Comparison of ENCODE assay signal across 23 cellular contexts in genomic region chr15:27564656-27565055, GRCh38.
DNase-seq lines count a peak whose midpoint lies in the region; ATAC-seq, FAIRE-seq and TF ChIP-seq lines count a peak whose summit lies in the region.
"Had no signal": no experiment of that assay in that cellular context is flagged by ENCODE, and none has a peak within 500 bp of the region (broad histone marks: within the 10 kb centered on the region; RNA-seq: fewer than 3 reads in every experiment).

No MANE protein-coding gene starts in this region.

- H3K27ac Mint-ChIP-seq in CD4-positive, alpha-beta T cell = no peak overlapping the region
- peak overlapping the region; percentile 41 for H3K27ac Mint-ChIP-seq in astrocyte (ENCODE audit: unreplicated experiment)
- H3K27ac Mint-ChIP-seq in CD8-positive, alpha-beta T cell = no peak overlapping the region
- H3K27ac Mint-ChIP-seq: B cell; CD4-positive, alpha-beta memory T cell had no signal

- H2AFZ ChIP-seq in astrocyte (ENCODE audit: low read depth, low read length) = no peak overlapping the region
- no peak overlapping the region for H2AFZ ChIP-seq in mesenchymal stem cell (ENCODE audit: low read depth, low read length)
- H2AFZ ChIP-seq in neuronal stem cell (ENCODE audit: low read length) = no peak overlapping the region

- peak overlapping the region; percentile 11 for H3K27ac ChIP-seq in CD4-positive, alpha-beta T cell (ENCODE audit: low read depth, low read length)
- H3K27ac ChIP-seq in astrocyte (ENCODE audit: low read depth, low read length) (no peak overlapping the region), mesenchymal stem cell (ENCODE audit: low read length, poor library complexity, severe bottlenecking) (no peak overlapping the region), neuronal stem cell (replicated peaks; ENCODE audit: low read length) (no peak overlapping the region)
- H3K27ac ChIP-seq in CD8-positive, alpha-beta T cell (ENCODE audit: low read depth, low read length) = no peak overlapping the region
- H3K27ac ChIP-seq: 22Rv1, A549, C4-2B had no signal

- peaks cover 14% of the 10 kb centered on the region for H3K4me1 ChIP-seq in astrocyte (ENCODE audit: insufficient read depth, low read length)
- peaks cover 4% of the 10 kb centered on the region for H3K4me1 ChIP-seq in mesenchymal stem cell (ENCODE audit: control insufficient read depth, insufficient read depth, low read depth, low read length)
- H3K4me1 ChIP-seq in neuronal stem cell (ENCODE audit: control insufficient read depth in 2 of 2, insufficient read depth in 1 of 2, low read depth in 1 of 2, low read length in 2 of 2) = no peaks in the 10 kb centered on the region
- no peaks in the 10 kb centered on the region for H3K4me1 ChIP-seq in CD8-positive, alpha-beta T cell (ENCODE audit: insufficient read depth, low read length)
- H3K4me1 ChIP-seq: A549, Caco-2 had no signal

- no peaks in the 10 kb centered on the region for H3K27me3 ChIP-seq in CD4-positive, alpha-beta T cell (ENCODE audit: control insufficient read depth, insufficient read depth, low read length)
- H3K27me3 ChIP-seq in astrocyte (ENCODE audit: insufficient read depth, low read length) (no peaks in the 10 kb centered on the region), mesenchymal stem cell (ENCODE audit: control insufficient read depth in 1 of 2, insufficient read depth in 1 of 2, low read length in 2 of 2) (no peaks in the 10 kb centered on the region), neuronal stem cell (ENCODE audit: control insufficient read depth in 3 of 3, insufficient read depth in 3 of 3, low read depth in 1 of 3, low read length in 3 of 3) (no peaks in the 10 kb centered on the region)
- H3K27me3 ChIP-seq in CD8-positive, alpha-beta T cell (ENCODE audit: insufficient read depth, low read length) = no peaks in the 10 kb centered on the region
- H3K27me3 ChIP-seq: BLaER1 treated with 17β-estradiol and CSF1 and Interleukin-3, amounts not matched to agents 10 nM and 100 nM had no signal

- no peaks in the 10 kb centered on the region for H3K79me2 ChIP-seq in astrocyte (ENCODE audit: insufficient read depth, low read length)

- peak overlapping the region; percentile 16 for H2AK5ac ChIP-seq in mesenchymal stem cell (ENCODE audit: low read length, severe bottlenecking)
- no peak overlapping the region for H2AK5ac ChIP-seq in neuronal stem cell (ENCODE audit: low read depth, low read length)

- H3K27me3 Mint-ChIP-seq in CD4-positive, alpha-beta T cell = no peaks in the 10 kb centered on the region
- no peaks in the 10 kb centered on the region for H3K27me3 Mint-ChIP-seq in astrocyte (ENCODE audit: low read depth, unreplicated experiment)
- no peaks in the 10 kb centered on the region for H3K27me3 Mint-ChIP-seq in CD8-positive, alpha-beta T cell (ENCODE audit: low read depth)
- H3K27me3 Mint-ChIP-seq: B cell; CD4-positive, alpha-beta memory T cell had no signal

- no peak for ATAC-seq in CD4-positive, alpha-beta T cell (ENCODE audit: poor library complexity)
- no peak for ATAC-seq in CD8-positive, alpha-beta T cell
- ATAC-seq: A549, GM12878 had no signal

- H4K20me1 ChIP-seq in astrocyte (ENCODE audit: insufficient read depth, low read length) = no peaks in the 10 kb centered on the region
- H4K20me1 ChIP-seq: BLaER1 treated with 17β-estradiol and CSF1 and Interleukin-3, amounts not matched to agents 10 nM and 100 nM had no signal

- intact Hi-C loops in CD4-positive, alpha-beta T cell (cut with DNase I, micrococcal nuclease) = no loop called here
- intact Hi-C loops in CD8-positive, alpha-beta T cell (cut with DNase I, micrococcal nuclease) = no loop called here

- FAIRE-seq in astrocyte (lab: Jason Lieb, UNC) = no peak
- FAIRE-seq: A549, D721Med, GM12878, GM12892, GM18507 had no signal

- POLR2A ChIA-PET in CD4-positive, alpha-beta T cell (lab: Charles Lee) = no interaction called here
- POLR2A ChIA-PET in CD8-positive, alpha-beta T cell (lab: Charles Lee) = no interaction called here

- no peak overlapping the region for H3K23ac ChIP-seq in mesenchymal stem cell (ENCODE audit: low read length in 2 of 2)
- H3K23ac ChIP-seq in neuronal stem cell (ENCODE audit: low read depth, low read length, poor library complexity) = peak overlapping the region; percentile 75

- H3K9me3 ChIP-seq in CD4-positive, alpha-beta T cell (ENCODE audit: control insufficient read depth, low read length) = peaks cover 10% of the 10 kb centered on the region
- H3K9me3 ChIP-seq in astrocyte (ENCODE audit: insufficient read depth, low read depth, low read length) (no peaks in the 10 kb centered on the region), mesenchymal stem cell (ENCODE audit: control insufficient read depth, low read length) (peaks cover 26% of the 10 kb centered on the region), neuronal stem cell (replicated peaks in 1 of 2; ENCODE audit: control insufficient read depth in 2 of 2, insufficient read depth in 1 of 2, low read depth in 1 of 2, low read length in 2 of 2) (peaks cover 0 to 5% of the 10 kb centered on the region in 2 donors)
- H3K9me3 ChIP-seq in CD8-positive, alpha-beta T cell (ENCODE audit: low read length) = no peaks in the 10 kb centered on the region

- H3K36me3 ChIP-seq in astrocyte (ENCODE audit: insufficient read depth, low read length) (no peaks in the 10 kb centered on the region), mesenchymal stem cell (ENCODE audit: control insufficient read depth in 1 of 2, insufficient read depth in 2 of 2, low read depth in 1 of 2, low read length in 2 of 2) (no peaks in the 10 kb centered on the region), neuronal stem cell (replicated peaks in 1 of 2; ENCODE audit: control insufficient read depth in 2 of 2, insufficient read depth in 2 of 2, low read length in 2 of 2) (peaks cover 0 to 1% of the 10 kb centered on the region in 2 donors)
- H3K36me3 ChIP-seq in CD8-positive, alpha-beta T cell (ENCODE audit: insufficient read depth, low read length) = no peaks in the 10 kb centered on the region
- H3K36me3 ChIP-seq: BLaER1 treated with 17β-estradiol and CSF1 and Interleukin-3, amounts not matched to agents 10 nM and 100 nM had no signal

- H3K9me3 Mint-ChIP-seq in CD4-positive, alpha-beta T cell = peaks cover 4% of the 10 kb centered on the region
- peaks cover 2% of the 10 kb centered on the region for H3K9me3 Mint-ChIP-seq in astrocyte (ENCODE audit: unreplicated experiment)
- peaks cover 19% of the 10 kb centered on the region for H3K9me3 Mint-ChIP-seq in CD8-positive, alpha-beta T cell

- H3K14ac ChIP-seq in mesenchymal stem cell (ENCODE audit: low read length in 2 of 2) (no peak overlapping the region), neuronal stem cell (ENCODE audit: low read length) (no peak overlapping the region)

- H4K8ac ChIP-seq in mesenchymal stem cell (ENCODE audit: low read length) = no peak overlapping the region
- no peak overlapping the region for H4K8ac ChIP-seq in neuronal stem cell (ENCODE audit: low read depth, low read length)

- no peak for TF ChIP-seq CTCF in CD4-positive, alpha-beta T cell (IDR thresholded peaks at IDR 0.05)
- no peak for TF ChIP-seq CTCF in astrocyte (IDR thresholded peaks at IDR 0.05; ENCODE audit: insufficient read depth, low read depth, low read length)
- TF ChIP-seq CTCF in CD8-positive, alpha-beta T cell (IDR thresholded peaks at IDR 0.05) = no peak

- H3K4me3 ChIP-seq in astrocyte (ENCODE audit: insufficient read depth, low read depth, low read length) (no peak overlapping the region), mesenchymal stem cell (ENCODE audit: insufficient read depth in 1 of 2, low read depth in 1 of 2, low read length in 2 of 2) (no peak overlapping the region), neuronal stem cell (ENCODE audit: low read length in 2 of 2) (no peak overlapping the region)
- no peak overlapping the region for H3K4me3 ChIP-seq in CD8-positive, alpha-beta T cell (ENCODE audit: low read depth, low read length)
- H3K4me3 ChIP-seq: A549; BLaER1 treated with 17β-estradiol and CSF1 and Interleukin-3, amounts not matched to agents 10 nM and 100 nM; GM12878 had no signal

- no peak overlapping the region for H3K18ac ChIP-seq in mesenchymal stem cell (ENCODE audit: low read depth in 1 of 2, low read length in 2 of 2)
- peak overlapping the region; percentile 19 for H3K18ac ChIP-seq in neuronal stem cell (ENCODE audit: low read length)

- no peaks in the 10 kb centered on the region for H3K79me1 ChIP-seq in mesenchymal stem cell (replicated peaks; ENCODE audit: low read length, poor library complexity, severe bottlenecking)
- H3K79me1 ChIP-seq in neuronal stem cell (ENCODE audit: low read depth, low read length) = no peaks in the 10 kb centered on the region

- H2BK15ac ChIP-seq in mesenchymal stem cell (ENCODE audit: low read depth, poor library complexity, severe bottlenecking) = no peak overlapping the region
- no peak overlapping the region for H2BK15ac ChIP-seq in neuronal stem cell (ENCODE audit: low read length)

- CTCF ChIA-PET in CD4-positive, alpha-beta T cell (lab: Charles Lee) = no interaction called here
- CTCF ChIA-PET in CD8-positive, alpha-beta T cell (lab: Charles Lee) = no interaction called here

- H2BK12ac ChIP-seq in mesenchymal stem cell (ENCODE audit: low read length in 2 of 2) = no peak overlapping the region
- no peak overlapping the region for H2BK12ac ChIP-seq in neuronal stem cell (ENCODE audit: low read length)

- WGBS in mesenchymal stem cell = 83% methylated on average over 1 of the region's 2 CpGs
- WGBS in neuronal stem cell (ENCODE audit: extremely low coverage in 2 of 2, insufficient read length in 2 of 2, insufficient replicate concordance in 1 of 2), 2 donors = no CpG with 5 or more reads among the region's 2 CpGs

- H2BK5ac ChIP-seq in mesenchymal stem cell (ENCODE audit: low read depth, low read length, poor library complexity, severe bottlenecking) = no peak overlapping the region
- H2BK5ac ChIP-seq in neuronal stem cell (ENCODE audit: low read length) = no peak overlapping the region

- no peak overlapping the region for H3K9ac ChIP-seq in astrocyte (ENCODE audit: low read length)
- no peak overlapping the region for H3K9ac ChIP-seq in mesenchymal stem cell (ENCODE audit: low read length)
- no peak overlapping the region for H3K9ac ChIP-seq in neuronal stem cell (ENCODE audit: low read depth, low read length, poor library complexity)
- H3K9ac ChIP-seq: BLaER1 treated with 17β-estradiol and CSF1 and Interleukin-3, amounts not matched to agents 10 nM and 100 nM had no signal

- H3K4ac ChIP-seq in mesenchymal stem cell (ENCODE audit: low read depth in 1 of 2, low read length in 2 of 2) (no peak overlapping the region), neuronal stem cell (ENCODE audit: low read length) (no peak overlapping the region)

- H3K36me3 Mint-ChIP-seq in CD4-positive, alpha-beta T cell (ENCODE audit: low read depth) = no peaks in the 10 kb centered on the region
- H3K36me3 Mint-ChIP-seq in astrocyte (ENCODE audit: low read depth, unreplicated experiment) = no peaks in the 10 kb centered on the region
- no peaks in the 10 kb centered on the region for H3K36me3 Mint-ChIP-seq in CD8-positive, alpha-beta T cell
- H3K36me3 Mint-ChIP-seq: CD4-positive, alpha-beta memory T cell had no signal

- H4K91ac ChIP-seq in mesenchymal stem cell (ENCODE audit: low read length) (peak overlapping the region; percentile 21), neuronal stem cell (ENCODE audit: low read depth, low read length, poor library complexity) (no peak overlapping the region)

- no peaks in the 10 kb centered on the region for H3K4me1 Mint-ChIP-seq in CD4-positive, alpha-beta T cell (ENCODE audit: low read depth)
- peaks cover 21% of the 10 kb centered on the region for H3K4me1 Mint-ChIP-seq in astrocyte (ENCODE audit: low read depth, unreplicated experiment)
- H3K4me1 Mint-ChIP-seq in CD8-positive, alpha-beta T cell (ENCODE audit: low read depth) = no peaks in the 10 kb centered on the region
- H3K4me1 Mint-ChIP-seq: B cell; CD4-positive, alpha-beta memory T cell had no signal

- H3K4me2 ChIP-seq in astrocyte (ENCODE audit: low read length) (no peak overlapping the region), mesenchymal stem cell (ENCODE audit: low read length, poor library complexity, severe bottlenecking) (no peak overlapping the region), neuronal stem cell (ENCODE audit: insufficient read depth, low read length, poor library complexity, severe bottlenecking) (no peak overlapping the region)
- H3K4me2 ChIP-seq: A549 had no signal

- DNase-seq in CD4-positive, alpha-beta T cell = no peak
- DNase-seq in astrocyte (ENCODE audit: low read depth) = no peak
- DNase-seq in mesenchymal stem cell = no peak
- no peak for DNase-seq in neuronal stem cell (ENCODE audit: low spot score)
- no peak for DNase-seq in CD8-positive, alpha-beta T cell
- no peak for DNase-seq in HPDE6-E6E7 (ENCODE audit: extremely low spot score)
- DNase-seq in SKM-1 treated with dmso at 0.1 percent for 144 hours (lab: John Stamatoyannopoulos, UW; ENCODE audit: unreplicated experiment) = no peak
- DNase-seq: AML-193; Caco-2; Calu3; CD4-positive, alpha-beta memory T cell; DND-41; EL; GDM1 had no signal

- H3K4me3 Mint-ChIP-seq in CD4-positive, alpha-beta T cell = no peak overlapping the region
- H3K4me3 Mint-ChIP-seq in astrocyte (ENCODE audit: unreplicated experiment) = no peak overlapping the region
- no peak overlapping the region for H3K4me3 Mint-ChIP-seq in CD8-positive, alpha-beta T cell
- H3K4me3 Mint-ChIP-seq: B cell; CD4-positive, alpha-beta memory T cell had no signal

- no peak overlapping the region for H2BK120ac ChIP-seq in mesenchymal stem cell (ENCODE audit: low read depth, low read length)
- no peak overlapping the region for H2BK120ac ChIP-seq in neuronal stem cell (ENCODE audit: low read depth, low read length)
